9 cellular contexts compared by ENCODE assay signal in genomic region chr1:24186031-24186710, GRCh38. TPM values are rescaled to one million over a fixed set of nuclear protein-coding genes. Genes with fewer than 3 reads are reported as not detected.
DNase-seq lines count a peak whose midpoint lies in the region; ATAC-seq lines count a peak whose summit lies in the region.
"Had no signal": no experiment of that assay in that cellular context is flagged by ENCODE, and none has a peak within 500 bp of the region (broad histone marks: within the 10 kb centered on the region; RNA-seq: fewer than 3 reads in every experiment).

No MANE protein-coding gene starts in this region.

- DNase-seq in activated effector memory CD4-positive, alpha-beta T cell treated with anti-CD3 and anti-CD28 coated beads, Interleukin-2, amount 50 U/mL, for 16 hours: peak; percentile 59
- no peak for DNase-seq in activated effector memory CD4-positive, alpha-beta T cell treated with Interleukin-2 at 50 U/mL for 16 hours
- DNase-seq in activated T-helper 2 cell treated with anti-CD3 and anti-CD28 coated beads, Interferon-gamma antibody, Interleukin-2, Interleukin-4, amounts not matched to agents 10 μg/mL and 5 μg/mL and 100 μg/mL, durations not matched to agents 14 hours and 24 hours and 36 hours (ENCODE audit: low spot score): no peak
- DNase-seq in left colon: no peak
- no peak for DNase-seq in stimulated activated naive B cell treated with anti-CD40 and anti-IgM and Interleukin-4, amounts not matched to agents 10 μg/mL and 1 μg/mL and 100 μg/mL, for 72 hours
- DNase-seq in occipital lobe (lab: John Stamatoyannopoulos, UW): no peak
- no peak for DNase-seq in hepatic stellate cell (ENCODE audit: low spot score)
- no peak for DNase-seq in cortex of kidney (lab: John Stamatoyannopoulos, UW)
- DNase-seq: AML-193 had no signal

- peak overlapping the region; percentile 65 for H3K27ac Mint-ChIP-seq in activated T-helper 2 cell treated with anti-CD3 and anti-CD28 coated beads, Interferon-gamma antibody, Interleukin-2, Interleukin-4, amounts not matched to agents 10 μg/mL and 5 μg/mL and 100 μg/mL, durations not matched to agents 14 hours and 24 hours and 36 hours
- peak overlapping the region; percentile 96 for H3K27ac Mint-ChIP-seq in stimulated activated naive B cell treated with anti-CD40 and anti-IgM and Interleukin-4, amounts not matched to agents 10 μg/mL and 1 μg/mL and 100 μg/mL, for 72 hours

- H3K9me3 Mint-ChIP-seq in activated T-helper 2 cell treated with anti-CD3 and anti-CD28 coated beads, Interferon-gamma antibody, Interleukin-2, Interleukin-4, amounts not matched to agents 10 μg/mL and 5 μg/mL and 100 μg/mL, durations not matched to agents 14 hours and 24 hours and 36 hours: no peaks in the 10 kb centered on the region
- no peaks in the 10 kb centered on the region for H3K9me3 Mint-ChIP-seq in stimulated activated naive B cell treated with anti-CD40 and anti-IgM and Interleukin-4, amounts not matched to agents 10 μg/mL and 1 μg/mL and 100 μg/mL, for 72 hours

- peaks cover 25% of the 10 kb centered on the region for H3K4me1 Mint-ChIP-seq in activated T-helper 2 cell treated with anti-CD3 and anti-CD28 coated beads, Interferon-gamma antibody, Interleukin-2, Interleukin-4, amounts not matched to agents 10 μg/mL and 5 μg/mL and 100 μg/mL, durations not matched to agents 14 hours and 24 hours and 36 hours (ENCODE audit: low read depth)
- peaks cover 45 to 84% of the 10 kb centered on the region in 2 donors for H3K4me1 Mint-ChIP-seq in stimulated activated naive B cell treated with anti-CD40 and anti-IgM and Interleukin-4, amounts not matched to agents 10 μg/mL and 1 μg/mL and 100 μg/mL, for 72 hours

- intact Hi-C loops in activated T-helper 2 cell treated with anti-CD3 and anti-CD28 coated beads, Interferon-gamma antibody, Interleukin-2, Interleukin-4, amounts not matched to agents 10 μg/mL and 5 μg/mL and 100 μg/mL, durations not matched to agents 14 hours and 24 hours and 36 hours (cut with micrococcal nuclease): no loop called here
- intact Hi-C loops in left colon (cut with DNase I, micrococcal nuclease): no loop called here

- peak; percentile 42 for ATAC-seq in left colon
- ATAC-seq in stimulated activated naive B cell treated with anti-CD40 and anti-IgM and Interleukin-4, amounts not matched to agents 10 μg/mL and 1 μg/mL and 100 μg/mL, for 72 hours (replicated peaks): no peak

- H3K36me3 Mint-ChIP-seq in activated T-helper 2 cell treated with anti-CD3 and anti-CD28 coated beads, Interferon-gamma antibody, Interleukin-2, Interleukin-4, amounts not matched to agents 10 μg/mL and 5 μg/mL and 100 μg/mL, durations not matched to agents 14 hours and 24 hours and 36 hours (ENCODE audit: low read depth): peaks cover 2% of the 10 kb centered on the region
- H3K36me3 Mint-ChIP-seq in stimulated activated naive B cell treated with anti-CD40 and anti-IgM and Interleukin-4, amounts not matched to agents 10 μg/mL and 1 μg/mL and 100 μg/mL, for 72 hours: peaks cover 15 to 17% of the 10 kb centered on the region in 2 donors

- no peaks in the 10 kb centered on the region for H3K27me3 Mint-ChIP-seq in activated T-helper 2 cell treated with anti-CD3 and anti-CD28 coated beads, Interferon-gamma antibody, Interleukin-2, Interleukin-4, amounts not matched to agents 10 μg/mL and 5 μg/mL and 100 μg/mL, durations not matched to agents 14 hours and 24 hours and 36 hours (ENCODE audit: low read depth)
- no peaks in the 10 kb centered on the region for H3K27me3 Mint-ChIP-seq in stimulated activated naive B cell treated with anti-CD40 and anti-IgM and Interleukin-4, amounts not matched to agents 10 μg/mL and 1 μg/mL and 100 μg/mL, for 72 hours

- peak overlapping the region; percentile 79 for H3K4me3 Mint-ChIP-seq in activated T-helper 2 cell treated with anti-CD3 and anti-CD28 coated beads, Interferon-gamma antibody, Interleukin-2, Interleukin-4, amounts not matched to agents 10 μg/mL and 5 μg/mL and 100 μg/mL, durations not matched to agents 14 hours and 24 hours and 36 hours (ENCODE audit: low read depth)
- peak overlapping the region; percentile 95 for H3K4me3 Mint-ChIP-seq in stimulated activated naive B cell treated with anti-CD40 and anti-IgM and Interleukin-4, amounts not matched to agents 10 μg/mL and 1 μg/mL and 100 μg/mL, for 72 hours

RNA-seq across cellular contexts. Expression of gene IFNLR1, which starts 0.9 kb away (rescaled TPM):
- total RNA-seq in activated T-helper 2 cell treated with anti-CD3 and anti-CD28 coated beads, Interferon-gamma antibody, Interleukin-2, Interleukin-4, amounts not matched to agents 10 μg/mL and 5 μg/mL and 100 μg/mL, durations not matched to agents 14 hours and 24 hours and 36 hours: 5.8 and 6.5 TPM in 2 replicates
- total RNA-seq in left colon (10 to 100 TPM; 11.3 to 23.2 TPM), occipital lobe (0.16 TPM)

RNA-seq across cellular contexts. Expression of gene IL22RA1, which starts 43.2 kb away (rescaled TPM):
- not detected in 2 replicates for total RNA-seq in activated T-helper 2 cell treated with anti-CD3 and anti-CD28 coated beads, Interferon-gamma antibody, Interleukin-2, Interleukin-4, amounts not matched to agents 10 μg/mL and 5 μg/mL and 100 μg/mL, durations not matched to agents 14 hours and 24 hours and 36 hours
- total RNA-seq in left colon (10 to 100 TPM; 26.6 to 40.0 TPM), occipital lobe (not detected)

Comparison
In these comparisons a context has a peak if more than half of its experiments do, and no peak if none do; other contexts are left out.
1. RNA of gene IL22RA1, which starts 43.2 kb away (total RNA-seq): 26.6 to 40.0 TPM in left colon; not detected in activated T-helper 2 cell treated with anti-CD3 and anti-CD28 coated beads, Interferon-gamma antibody, Interleukin-2, Interleukin-4, amounts not matched to agents 10 μg/mL and 5 μg/mL and 100 μg/mL, durations not matched to agents 14 hours and 24 hours and 36 hours and not detected in occipital lobe (single experiment); every median in the first group is over 10 times any median in the second.